ENCODE assay signal across 9 cellular contexts in genomic region chr16:67992661-67993206, GRCh38. TPM values are rescaled to one million over a fixed set of nuclear protein-coding genes. Genes with fewer than 3 reads are reported as not detected.
DNase-seq lines count a peak whose midpoint lies in the region; ATAC-seq and TF ChIP-seq lines count a peak whose summit lies in the region.
"Had no signal": no experiment of that assay in that cellular context is flagged by ENCODE, and none has a peak within 500 bp of the region (broad histone marks: within the 10 kb centered on the region; RNA-seq: fewer than 3 reads in every experiment).

No MANE protein-coding gene starts in this region.

- DNase-seq in activated naive CD8-positive, alpha-beta T cell treated with anti-CD3 and anti-CD28 coated beads, Interleukin-2, amount 50 U/mL, for 24 hours: no peak
- no peak for DNase-seq in activated CD8-positive, alpha-beta T cell treated with anti-CD3 and anti-CD28 coated beads for 36 hours
- peak in 1 of 3 donors; percentile 58 for DNase-seq in right lobe of liver
- DNase-seq in vagina (ENCODE audit: extremely low spot score in 2 of 2): no peak
- no peak for DNase-seq in retina
- DNase-seq in type B pancreatic cell (ENCODE audit: extremely low spot score, unreplicated experiment): no peak
- no peak for DNase-seq in DMS114 treated with DMSO at 0.1 percent for 48 hours (lab: John Stamatoyannopoulos, UW; ENCODE audit: unreplicated experiment)

- POLR2A ChIA-PET in activated CD8-positive, alpha-beta T cell treated with anti-CD3 and anti-CD28 coated beads for 36 hours (lab: Charles Lee): interaction anchor here (0.9 to 2.0 kb wide), 3 partner anchors 29 to 48 kb away, joined by 3 to 8 read pairs (median 6); no protein-coding TSS in a partner anchor

- no peak for TF ChIP-seq CTCF in activated CD8-positive, alpha-beta T cell treated with anti-CD3 and anti-CD28 coated beads for 36 hours (IDR thresholded peaks at IDR 0.05)
- TF ChIP-seq CTCF in right lobe of liver (IDR thresholded peaks at IDR 0.05): no peak
- no peak for TF ChIP-seq CTCF in vagina (IDR thresholded peaks at IDR 0.05)
- no peak for TF ChIP-seq CTCF in type B pancreatic cell (conservative IDR thresholded peaks at IDR 0.05)

- H3K4me3 ChIP-seq in right lobe of liver (peak overlapping the region in 1 of 3 donors; percentile 37), vagina (peak overlapping the region; percentile 32 to 35)

- intact Hi-C loops in activated CD8-positive, alpha-beta T cell treated with anti-CD3 and anti-CD28 coated beads for 36 hours (cut with micrococcal nuclease): loop anchor here (1.0 kb wide), 1 partner anchor 48 kb away; no protein-coding TSS in a partner anchor
- intact Hi-C loops in right lobe of liver (cut with DNase I): no loop called here
- intact Hi-C loops in vagina (cut with DNase I): no loop called here

- H3K27ac Mint-ChIP-seq in activated naive CD8-positive, alpha-beta T cell: peak overlapping the region; percentile 46
- no peak overlapping the region for H3K27ac Mint-ChIP-seq in activated naive CD8-positive, alpha-beta T cell treated with anti-CD3 and anti-CD28 coated beads, Interleukin-2, amount 50 U/mL, for 24 hours
- H3K27ac Mint-ChIP-seq in activated CD8-positive, alpha-beta T cell treated with anti-CD3 and anti-CD28 coated beads for 36 hours: peak overlapping the region; percentile 74
- no peak overlapping the region for H3K27ac Mint-ChIP-seq in type B pancreatic cell

- H3K9me3 ChIP-seq in right lobe of liver: no peaks in the 10 kb centered on the region
- no peaks in the 10 kb centered on the region for H3K9me3 ChIP-seq in vagina

- no CpG with 5 or more reads among the region's 20 CpGs for WGBS in right lobe of liver (ENCODE audit: insufficient coverage, low coverage, low lambda C conversion rate, missing lambda C conversion rate)

- CTCF ChIA-PET in activated CD8-positive, alpha-beta T cell treated with anti-CD3 and anti-CD28 coated beads for 36 hours (lab: Charles Lee): interaction anchor here (0.6 to 2.5 kb wide), 3 partner anchors 10 to 48 kb away, joined by 3 to 11 read pairs (median 3); no protein-coding TSS in a partner anchor

- TF ChIP-seq POLR2A in right lobe of liver (IDR thresholded peaks at IDR 0.05): no peak
- no peak for TF ChIP-seq POLR2A in vagina (IDR thresholded peaks at IDR 0.05)

- no peaks in the 10 kb centered on the region for H3K27me3 ChIP-seq in right lobe of liver
- H3K27me3 ChIP-seq in vagina: no peaks in the 10 kb centered on the region

- H3K36me3 ChIP-seq in right lobe of liver (no peaks in the 10 kb centered on the region), vagina (no peaks in the 10 kb centered on the region)

- no peaks in the 10 kb centered on the region for H3K36me3 Mint-ChIP-seq in activated naive CD8-positive, alpha-beta T cell
- H3K36me3 Mint-ChIP-seq in activated naive CD8-positive, alpha-beta T cell treated with anti-CD3 and anti-CD28 coated beads, Interleukin-2, amount 50 U/mL, for 24 hours (ENCODE audit: low read depth): no peaks in the 10 kb centered on the region
- H3K36me3 Mint-ChIP-seq in activated CD8-positive, alpha-beta T cell treated with anti-CD3 and anti-CD28 coated beads for 36 hours (ENCODE audit: low read depth): peaks cover 2% of the 10 kb centered on the region
- H3K36me3 Mint-ChIP-seq in type B pancreatic cell: no peaks in the 10 kb centered on the region

- H3K4me1 ChIP-seq in right lobe of liver (peaks cover 0 to 7% (median 0%) of the 10 kb centered on the region in 4 donors), vagina (peaks cover 13% of the 10 kb centered on the region)

- no peaks in the 10 kb centered on the region for H3K27me3 Mint-ChIP-seq in activated naive CD8-positive, alpha-beta T cell
- H3K27me3 Mint-ChIP-seq in activated naive CD8-positive, alpha-beta T cell treated with anti-CD3 and anti-CD28 coated beads, Interleukin-2, amount 50 U/mL, for 24 hours: no peaks in the 10 kb centered on the region
- no peaks in the 10 kb centered on the region for H3K27me3 Mint-ChIP-seq in activated CD8-positive, alpha-beta T cell treated with anti-CD3 and anti-CD28 coated beads for 36 hours
- H3K27me3 Mint-ChIP-seq in type B pancreatic cell: no peaks in the 10 kb centered on the region

- peak overlapping the region in 2 of 3 donors; percentile 63 to 75 for H3K27ac ChIP-seq in right lobe of liver
- peak overlapping the region; percentile 69 for H3K27ac ChIP-seq in vagina

- ATAC-seq in activated naive CD8-positive, alpha-beta T cell treated with anti-CD3 and anti-CD28 coated beads, Interleukin-2, amount 50 U/mL, for 24 hours: no peak
- no peak for ATAC-seq in activated CD8-positive, alpha-beta T cell treated with anti-CD3 and anti-CD28 coated beads for 36 hours
- ATAC-seq in right lobe of liver: peak in 1 of 4 donors; percentile 6

- no peaks in the 10 kb centered on the region for H3K9me3 Mint-ChIP-seq in activated naive CD8-positive, alpha-beta T cell (ENCODE audit: low read depth)
- H3K9me3 Mint-ChIP-seq in activated naive CD8-positive, alpha-beta T cell treated with anti-CD3 and anti-CD28 coated beads, Interleukin-2, amount 50 U/mL, for 24 hours: no peaks in the 10 kb centered on the region
- no peaks in the 10 kb centered on the region for H3K9me3 Mint-ChIP-seq in activated CD8-positive, alpha-beta T cell treated with anti-CD3 and anti-CD28 coated beads for 36 hours
- H3K9me3 Mint-ChIP-seq in type B pancreatic cell: no peaks in the 10 kb centered on the region

- H3K4me1 Mint-ChIP-seq in activated naive CD8-positive, alpha-beta T cell (ENCODE audit: low read depth): peaks cover 32% of the 10 kb centered on the region
- peaks cover 41% of the 10 kb centered on the region for H3K4me1 Mint-ChIP-seq in activated naive CD8-positive, alpha-beta T cell treated with anti-CD3 and anti-CD28 coated beads, Interleukin-2, amount 50 U/mL, for 24 hours
- peaks cover 36% of the 10 kb centered on the region for H3K4me1 Mint-ChIP-seq in activated CD8-positive, alpha-beta T cell treated with anti-CD3 and anti-CD28 coated beads for 36 hours (ENCODE audit: low read depth)
- no peaks in the 10 kb centered on the region for H3K4me1 Mint-ChIP-seq in type B pancreatic cell (ENCODE audit: unreplicated experiment)

- H3K4me3 Mint-ChIP-seq in activated naive CD8-positive, alpha-beta T cell: no peak overlapping the region
- H3K4me3 Mint-ChIP-seq in activated naive CD8-positive, alpha-beta T cell treated with anti-CD3 and anti-CD28 coated beads, Interleukin-2, amount 50 U/mL, for 24 hours: no peak overlapping the region
- peak overlapping the region; percentile 26 for H3K4me3 Mint-ChIP-seq in activated CD8-positive, alpha-beta T cell treated with anti-CD3 and anti-CD28 coated beads for 36 hours
- no peak overlapping the region for H3K4me3 Mint-ChIP-seq in type B pancreatic cell

RNA-seq across cellular contexts. Expression of gene DPEP2, which starts 6.5 kb away (rescaled TPM):
- 1 to 10 TPM; 2.9 TPM for total RNA-seq in activated CD8-positive, alpha-beta T cell treated with anti-CD3 and anti-CD28 coated beads for 36 hours
- 1 to 10 TPM in 5 of 6 experiments, under 1 TPM in 1; 0.93 to 2.3 (median 1.6) TPM for total RNA-seq in right lobe of liver
- total RNA-seq in vagina: 2.0 TPM
- total RNA-seq in type B pancreatic cell (ENCODE audit: low replicate concordance): not detected in 2 replicates
- total RNA-seq: pulmonary artery endothelial cell had no signal

RNA-seq across cellular contexts. Expression of gene DPEP3, which starts 12.4 kb away (rescaled TPM):
- total RNA-seq in activated CD8-positive, alpha-beta T cell treated with anti-CD3 and anti-CD28 coated beads for 36 hours: under 1 TPM; 0.16 to 0.25 TPM
- total RNA-seq in right lobe of liver: under 1 TPM in 1 of 6 experiments, not detected in 5; 0.10 TPM
- not detected for total RNA-seq in vagina
- not detected in 2 replicates for total RNA-seq in type B pancreatic cell (ENCODE audit: low replicate concordance)
- total RNA-seq: pulmonary artery endothelial cell had no signal

RNA-seq across cellular contexts. Expression of gene DPEP2NB, which starts 23.0 kb away (rescaled TPM):
- not detected for total RNA-seq in activated CD8-positive, alpha-beta T cell treated with anti-CD3 and anti-CD28 coated beads for 36 hours
- total RNA-seq in right lobe of liver (not detected), vagina (not detected), type B pancreatic cell (ENCODE audit: low replicate concordance) (not detected in 2 replicates)
- total RNA-seq: pulmonary artery endothelial cell had no signal

RNA-seq across cellular contexts. Expression of gene SLC12A4, which starts 24.3 kb away (rescaled TPM):
- total RNA-seq in activated CD8-positive, alpha-beta T cell treated with anti-CD3 and anti-CD28 coated beads for 36 hours: 10 to 100 TPM; 32.5 to 38.0 TPM
- total RNA-seq in right lobe of liver: 10 to 100 TPM; 17.2 to 40.0 (median 21.9) TPM
- total RNA-seq in vagina: 43.2 TPM
- total RNA-seq in type B pancreatic cell (ENCODE audit: low replicate concordance): 48.1 and 68.8 TPM in 2 replicates

RNA-seq across cellular contexts. Expression of gene DDX28, which starts 30.3 kb away (rescaled TPM):
- 10 to 100 TPM; 16.6 to 17.3 TPM for total RNA-seq in activated CD8-positive, alpha-beta T cell treated with anti-CD3 and anti-CD28 coated beads for 36 hours
- total RNA-seq in right lobe of liver: 1 to 10 TPM; 5.4 to 10.0 (median 6.3) TPM
- total RNA-seq in vagina: 17.7 TPM
- total RNA-seq in type B pancreatic cell (ENCODE audit: low replicate concordance): 14.7 and 15.2 TPM in 2 replicates

Comparison
In these comparisons a context has a peak if more than half of its experiments do, and no peak if none do; other contexts are left out.
1. H3K27ac Mint-ChIP-seq: peak in activated naive CD8-positive, alpha-beta T cell (single experiment) and activated CD8-positive, alpha-beta T cell treated with anti-CD3 and anti-CD28 coated beads for 36 hours (single experiment); none in activated naive CD8-positive, alpha-beta T cell treated with anti-CD3 and anti-CD28 coated beads, Interleukin-2, amount 50 U/mL, for 24 hours (single experiment) and type B pancreatic cell (single experiment).